In genomic region chr2:72326759-72327158, GRCh38 we compare ENCODE assay signal across 25 cellular contexts.
A peak's percentile ranks its signal among the peaks of the same experiment; 100 is the strongest.
DNase-seq lines count a peak whose midpoint lies in the region; ATAC-seq and TF ChIP-seq lines count a peak whose summit lies in the region.
"Had no signal": no experiment of that assay in that cellular context is flagged by ENCODE, and none has a peak within 500 bp of the region (broad histone marks: within the 10 kb centered on the region; RNA-seq: fewer than 3 reads in every experiment).

No MANE protein-coding gene starts in this region.

- no peak for TF ChIP-seq CTCF in activated CD8-positive, alpha-beta T cell treated with anti-CD3 and anti-CD28 coated beads for 36 hours (IDR thresholded peaks at IDR 0.05)

- peak; percentile 1 for DNase-seq in activated CD8-positive, alpha-beta T cell treated with anti-CD3 and anti-CD28 coated beads for 36 hours
- DNase-seq in activated CD8-positive, alpha-beta T cell treated with anti-CD3 and anti-CD28 coated beads, Interleukin-2, amount 10 ng/mL, durations not matched to agents 7 days and 5 days: no peak
- DNase-seq in LHCN-M2 (ENCODE audit: low read depth) (peak; percentile 6), astrocyte of the hippocampus (ENCODE audit: low read depth, low spot score) (peak; percentile 24), posterior vena cava (ENCODE audit: low spot score) (peak; percentile 38), H4 (ENCODE audit: low spot score) (no peak)
- no peak for DNase-seq in activated CD4-positive, alpha-beta T cell treated with anti-CD3 and anti-CD28 coated beads for 1 hour
- no peak for DNase-seq in central memory CD4-positive, alpha-beta T cell
- DNase-seq: activated CD4-positive, alpha-beta T cell treated with anti-CD3 and anti-CD28 coated beads for 48 hours; activated effector memory CD4-positive, alpha-beta T cell treated with anti-CD3 and anti-CD28 coated beads, Interleukin-2, amount 50 U/mL, for 16 hours; activated naive CD8-positive, alpha-beta T cell treated with anti-CD3 and anti-CD28 coated beads, Interleukin-2, amount 10 ng/mL, durations not matched to agents 7 days and 5 days; CD4-positive, alpha-beta memory T cell; cerebellar nuclear complex; esophagus squamous epithelium; hippocampal formation; left cardiac atrium; mucosa of descending colon; NCI-H1417 treated with DMSO at 0.1 percent for 48 hours; NCI-H2029 treated with DMSO at 0.1 percent for 48 hours; NCI-H526; ovary; stimulated activated CD4-positive, alpha-beta T cell treated with anti-CD3 and anti-CD28 coated beads, Interleukin-2, amount 100 ng/mL, for 24 hours; WERI-Rb-1 had no signal

- H3K4me1 Mint-ChIP-seq in activated CD8-positive, alpha-beta T cell treated with anti-CD3 and anti-CD28 coated beads for 36 hours (ENCODE audit: low read depth): no peaks in the 10 kb centered on the region
- H3K4me1 Mint-ChIP-seq in activated CD8-positive, alpha-beta T cell treated with anti-CD3 and anti-CD28 coated beads, Interleukin-2, amount 10 ng/mL, durations not matched to agents 7 days and 5 days (ENCODE audit: low read depth): no peaks in the 10 kb centered on the region
- H3K4me1 Mint-ChIP-seq: activated naive CD8-positive, alpha-beta T cell treated with anti-CD3 and anti-CD28 coated beads, Interleukin-2, amount 10 ng/mL, durations not matched to agents 7 days and 5 days; CD4-positive, alpha-beta memory T cell had no signal

- peaks cover 2% of the 10 kb centered on the region for H3K36me3 Mint-ChIP-seq in activated CD8-positive, alpha-beta T cell treated with anti-CD3 and anti-CD28 coated beads for 36 hours (ENCODE audit: low read depth)
- H3K36me3 Mint-ChIP-seq in activated CD8-positive, alpha-beta T cell treated with anti-CD3 and anti-CD28 coated beads, Interleukin-2, amount 10 ng/mL, durations not matched to agents 7 days and 5 days (ENCODE audit: low read depth): no peaks in the 10 kb centered on the region

- no peaks in the 10 kb centered on the region for H3K27me3 Mint-ChIP-seq in activated CD8-positive, alpha-beta T cell treated with anti-CD3 and anti-CD28 coated beads for 36 hours
- no peaks in the 10 kb centered on the region for H3K27me3 Mint-ChIP-seq in activated CD8-positive, alpha-beta T cell treated with anti-CD3 and anti-CD28 coated beads, Interleukin-2, amount 10 ng/mL, durations not matched to agents 7 days and 5 days (ENCODE audit: low read depth)
- H3K27me3 Mint-ChIP-seq: activated naive CD8-positive, alpha-beta T cell treated with anti-CD3 and anti-CD28 coated beads, Interleukin-2, amount 10 ng/mL, durations not matched to agents 7 days and 5 days; CD4-positive, alpha-beta memory T cell; stimulated activated naive CD8-positive, alpha-beta T cell treated with anti-CD3 and anti-CD28 coated beads, Interleukin-15, Interleukin-2, amounts not matched to agents 100 ng/mL and 50 ng/mL, for 24 hours had no signal

- H3K4me3 Mint-ChIP-seq in activated CD8-positive, alpha-beta T cell treated with anti-CD3 and anti-CD28 coated beads for 36 hours: no peak overlapping the region
- no peak overlapping the region for H3K4me3 Mint-ChIP-seq in activated CD8-positive, alpha-beta T cell treated with anti-CD3 and anti-CD28 coated beads, Interleukin-2, amount 10 ng/mL, durations not matched to agents 7 days and 5 days
- H3K4me3 Mint-ChIP-seq: activated naive CD8-positive, alpha-beta T cell treated with anti-CD3 and anti-CD28 coated beads, Interleukin-2, amount 10 ng/mL, durations not matched to agents 7 days and 5 days; CD4-positive, alpha-beta memory T cell; nephron; stimulated activated naive CD8-positive, alpha-beta T cell treated with anti-CD3 and anti-CD28 coated beads, Interleukin-15, Interleukin-2, amounts not matched to agents 100 ng/mL and 50 ng/mL, for 24 hours had no signal

- peaks cover 2% of the 10 kb centered on the region for H3K9me3 Mint-ChIP-seq in activated CD8-positive, alpha-beta T cell treated with anti-CD3 and anti-CD28 coated beads for 36 hours
- H3K9me3 Mint-ChIP-seq in activated CD8-positive, alpha-beta T cell treated with anti-CD3 and anti-CD28 coated beads, Interleukin-2, amount 10 ng/mL, durations not matched to agents 7 days and 5 days (ENCODE audit: insufficient read depth): no peaks in the 10 kb centered on the region
- H3K9me3 Mint-ChIP-seq: nephron had no signal

- ATAC-seq in activated CD8-positive, alpha-beta T cell treated with anti-CD3 and anti-CD28 coated beads for 36 hours: no peak
- no peak for ATAC-seq in activated CD8-positive, alpha-beta T cell treated with anti-CD3 and anti-CD28 coated beads, Interleukin-2, amount 10 ng/mL, durations not matched to agents 7 days and 5 days
- ATAC-seq: left cardiac atrium, mucosa of descending colon had no signal

- CTCF ChIA-PET in activated CD8-positive, alpha-beta T cell treated with anti-CD3 and anti-CD28 coated beads for 36 hours (lab: Charles Lee): interaction anchor here (1.6 kb wide), 1 partner anchor 22 kb away, joined by 4 read pairs; no protein-coding TSS in a partner anchor
- CTCF ChIA-PET in activated CD8-positive, alpha-beta T cell treated with anti-CD3 and anti-CD28 coated beads, Interleukin-2, amount 10 ng/mL, durations not matched to agents 7 days and 5 days (lab: Charles Lee): interaction anchor here (1.1 kb wide), 1 partner anchor 34 kb away, joined by 4 read pairs; no protein-coding TSS in a partner anchor

- intact Hi-C loops in activated CD8-positive, alpha-beta T cell treated with anti-CD3 and anti-CD28 coated beads for 36 hours (cut with micrococcal nuclease): no loop called here
- intact Hi-C loops in posterior vena cava (cut with DNase I): no loop called here

- H3K27ac Mint-ChIP-seq in activated CD8-positive, alpha-beta T cell treated with anti-CD3 and anti-CD28 coated beads for 36 hours: no peak overlapping the region
- H3K27ac Mint-ChIP-seq in activated CD8-positive, alpha-beta T cell treated with anti-CD3 and anti-CD28 coated beads, Interleukin-2, amount 10 ng/mL, durations not matched to agents 7 days and 5 days: no peak overlapping the region
- H3K27ac Mint-ChIP-seq: activated naive CD8-positive, alpha-beta T cell treated with anti-CD3 and anti-CD28 coated beads, Interleukin-2, amount 10 ng/mL, durations not matched to agents 7 days and 5 days; CD4-positive, alpha-beta memory T cell; nephron; stimulated activated naive CD8-positive, alpha-beta T cell treated with anti-CD3 and anti-CD28 coated beads, Interleukin-15, Interleukin-2, amounts not matched to agents 100 ng/mL and 50 ng/mL, for 24 hours had no signal

- POLR2A ChIA-PET in activated CD8-positive, alpha-beta T cell treated with anti-CD3 and anti-CD28 coated beads for 36 hours (lab: Charles Lee): no interaction called here
- POLR2A ChIA-PET in activated CD8-positive, alpha-beta T cell treated with anti-CD3 and anti-CD28 coated beads, Interleukin-2, amount 10 ng/mL, durations not matched to agents 7 days and 5 days (lab: Charles Lee): no interaction called here

Comparison
In these comparisons a context has a peak if more than half of its experiments do, and no peak if none do; other contexts are left out.
1. DNase-seq: peak in activated CD8-positive, alpha-beta T cell treated with anti-CD3 and anti-CD28 coated beads for 36 hours (single experiment), LHCN-M2 (single experiment), astrocyte of the hippocampus (single experiment) and posterior vena cava (single experiment); none in activated CD8-positive, alpha-beta T cell treated with anti-CD3 and anti-CD28 coated beads, Interleukin-2, amount 10 ng/mL, durations not matched to agents 7 days and 5 days (single experiment), activated CD4-positive, alpha-beta T cell treated with anti-CD3 and anti-CD28 coated beads for 1 hour (single experiment), central memory CD4-positive, alpha-beta T cell (single experiment) and H4 (single experiment).